31 cellular contexts compared by ENCODE assay signal in genomic region chr22:27250418-27250817, GRCh38.
"Had no signal": no experiment of that assay in that cellular context is flagged by ENCODE, and none has a peak within 500 bp of the region (broad histone marks: within the 10 kb centered on the region; RNA-seq: fewer than 3 reads in every experiment).

No MANE protein-coding gene starts in this region.

- H3K27ac ChIP-seq: hepatocyte, lower lobe of right lung, pancreas, prostate gland, skin epidermis, stomach, testis, thyroid gland, vagina had no signal

- H3K79me2 ChIP-seq: hepatocyte had no signal

- H3K27me3 ChIP-seq: hepatocyte, pancreas, stomach, testis, thyroid gland, vagina had no signal

- H3K4me1 ChIP-seq: prostate gland had no signal

- H3K27ac Mint-ChIP-seq: naive B cell; natural killer cell; stimulated activated naive B cell treated with anti-CD40 and anti-IgM and Interleukin-4, amounts not matched to agents 10 μg/mL and 1 μg/mL and 100 μg/mL, for 72 hours; type B pancreatic cell had no signal

- H2AFZ ChIP-seq: hepatocyte had no signal

- H3K36me3 ChIP-seq: heart right ventricle, lower lobe of right lung, pancreas, prostate gland, stomach, thyroid gland, vagina had no signal

- DNase-seq: heart right ventricle; kidney glomerular epithelial cell; left cardiac atrium; left ventricle myocardium superior; lower lobe of right lung; mammary epithelial cell; mesenchymal stem cell; naive B cell; natural killer cell; nucleus accumbens; pancreas; posterior cingulate gyrus; retina; right cardiac atrium; stimulated activated CD4-positive, alpha-beta T cell treated with anti-CD3 and anti-CD28 coated beads, Interleukin-12 subunit alpha, Interleukin-12 subunit beta, amount 100 ng/mL, for 4 hours; stimulated activated CD4-positive, alpha-beta T cell treated with anti-CD3 and anti-CD28 coated beads, Interleukin-15, amount 100 ng/mL, for 24 hours; stimulated activated CD4-positive, alpha-beta T cell treated with anti-CD3 and anti-CD28 coated beads, Interleukin-2, amount 100 ng/mL, for 24 hours; stimulated activated CD4-positive, alpha-beta T cell treated with anti-CD3 and anti-CD28 coated beads, Interleukin-4, amount 100 ng/mL, for 1 hour; stimulated activated naive B cell treated with anti-CD40 and anti-IgM and Interleukin-4, amounts not matched to agents 10 μg/mL and 1 μg/mL and 100 μg/mL, for 72 hours; stimulated activated naive CD8-positive, alpha-beta T cell treated with anti-CD3 and anti-CD28 coated beads, Interleukin-15, Interleukin-2, amounts not matched to agents 100 U/mL and 50 U/mL, for 24 hours; stomach; testis; thyroid gland had no signal

- H3K9me3 ChIP-seq: pancreas, prostate gland, testis, thyroid gland had no signal

- H3K4me3 ChIP-seq: heart right ventricle, hepatocyte, lower lobe of right lung, pancreas, prostate gland, skin epidermis, stomach, testis, thyroid gland, vagina had no signal

- H3K27me3 Mint-ChIP-seq: stimulated activated naive B cell treated with anti-CD40 and anti-IgM and Interleukin-4, amounts not matched to agents 10 μg/mL and 1 μg/mL and 100 μg/mL, for 72 hours had no signal

- H3K36me3 Mint-ChIP-seq: natural killer cell, type B pancreatic cell had no signal

- FAIRE-seq: keratinocyte, pancreas had no signal

- H3K4me2 ChIP-seq: hepatocyte had no signal

- H3K4me3 Mint-ChIP-seq: naive B cell; natural killer cell; stimulated activated naive B cell treated with anti-CD40 and anti-IgM and Interleukin-4, amounts not matched to agents 10 μg/mL and 1 μg/mL and 100 μg/mL, for 72 hours; type B pancreatic cell had no signal

- ATAC-seq: heart right ventricle; left cardiac atrium; left lobe of liver; left ventricle myocardium superior; lower lobe of right lung; natural killer cell; pancreas; right cardiac atrium; sciatic nerve; stimulated activated naive B cell treated with anti-CD40 and anti-IgM and Interleukin-4, amounts not matched to agents 10 μg/mL and 1 μg/mL and 100 μg/mL, for 72 hours; stimulated activated naive CD8-positive, alpha-beta T cell treated with anti-CD3 and anti-CD28 coated beads, Interleukin-15, Interleukin-2, amounts not matched to agents 100 U/mL and 50 U/mL, for 24 hours had no signal
